In the genomic region with DNA sequence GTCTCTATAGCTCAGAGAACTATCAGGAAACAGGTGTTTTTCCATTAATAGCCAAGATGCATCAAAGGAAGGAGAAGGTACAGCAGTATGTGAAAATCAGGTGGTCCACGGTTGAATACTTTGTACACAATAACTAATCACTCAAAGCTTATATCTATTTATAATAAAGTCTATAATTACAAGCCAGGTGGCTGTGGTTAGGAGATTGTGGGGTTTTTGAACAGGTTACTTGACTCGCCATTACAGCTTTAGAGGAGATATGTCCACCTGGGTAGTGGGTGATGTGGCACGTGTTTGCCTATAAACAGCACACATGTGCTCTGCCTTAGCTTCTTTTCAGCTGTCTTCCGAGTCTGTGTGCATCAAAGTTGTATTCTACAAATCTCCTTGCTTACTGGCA, we compare ENCODE assay signal across 13 cellular contexts.
DNase-seq lines count a peak whose midpoint lies in the region; ATAC-seq and TF ChIP-seq lines count a peak whose summit lies in the region.
"Had no signal": no experiment of that assay in that cellular context is flagged by ENCODE, and none has a peak within 500 bp of the region (broad histone marks: within the 10 kb centered on the region; RNA-seq: fewer than 3 reads in every experiment).

No MANE protein-coding gene starts in this region.

- H3K9me3 Mint-ChIP-seq in glutamatergic neuron (ENCODE audit: unreplicated experiment): peaks cover 5% of the 10 kb centered on the region

- peaks cover 6% of the 10 kb centered on the region for H3K4me1 Mint-ChIP-seq in glutamatergic neuron (ENCODE audit: low read depth, unreplicated experiment)

- H3K27ac ChIP-seq in KOPT-K1 (ENCODE audit: low read depth, low read length, poor library complexity, severe bottlenecking) (peak overlapping the region; percentile 81), caudate nucleus (ENCODE audit: low read depth, low read length) (no peak overlapping the region)
- H3K27ac ChIP-seq: hepatocyte had no signal

- ATAC-seq in GM19328 (IDR thresholded peaks at IDR 0.05; ENCODE audit: unreplicated experiment): peak; percentile 43
- peak; percentile 38 for ATAC-seq in HG02798 (IDR thresholded peaks at IDR 0.05; ENCODE audit: poor library complexity, unreplicated experiment)
- ATAC-seq: Right ventricle myocardium inferior had no signal

- no peak overlapping the region for H3K4me3 Mint-ChIP-seq in glutamatergic neuron (ENCODE audit: unreplicated experiment)

- H3K27me3 Mint-ChIP-seq in glutamatergic neuron (ENCODE audit: unreplicated experiment): peaks cover 4% of the 10 kb centered on the region

- no peak overlapping the region for H3K27ac Mint-ChIP-seq in glutamatergic neuron (ENCODE audit: unreplicated experiment)

- no peak for TF ChIP-seq CTCF in glutamatergic neuron (IDR thresholded peaks at IDR 0.05; ENCODE audit: partially characterized antibody, unreplicated experiment)

- H3K9me3 ChIP-seq in KOPT-K1 (ENCODE audit: insufficient read depth, low read length, poor library complexity, severe bottlenecking): peaks cover 5% of the 10 kb centered on the region

- H3K36me3 Mint-ChIP-seq in glutamatergic neuron (ENCODE audit: unreplicated experiment): peaks cover 23% of the 10 kb centered on the region

- DNase-seq in COLO668 (lab: John Stamatoyannopoulos, UW; ENCODE audit: unreplicated experiment) (peak; percentile 12), caudate nucleus (lab: John Stamatoyannopoulos, UW) (no peak), glutamatergic neuron (no peak), iPS-NIHi7 (ENCODE audit: extremely low spot score) (no peak), SKM-1 treated with dmso at 0.1 percent for 144 hours (lab: John Stamatoyannopoulos, UW; ENCODE audit: unreplicated experiment) (no peak)
- DNase-seq: activated effector memory CD4-positive, alpha-beta T cell treated with anti-CD3 and anti-CD28 coated beads, Interleukin-2, amount 50 U/mL, for 16 hours; mesendoderm; NCI-H1092 treated with DMSO at 0.1 percent for 48 hours had no signal

- H3K36me3 ChIP-seq in KOPT-K1 (ENCODE audit: insufficient read depth, low read length): no peaks in the 10 kb centered on the region
